ENCODE assay signal across 18 cellular contexts in the genomic region with DNA sequence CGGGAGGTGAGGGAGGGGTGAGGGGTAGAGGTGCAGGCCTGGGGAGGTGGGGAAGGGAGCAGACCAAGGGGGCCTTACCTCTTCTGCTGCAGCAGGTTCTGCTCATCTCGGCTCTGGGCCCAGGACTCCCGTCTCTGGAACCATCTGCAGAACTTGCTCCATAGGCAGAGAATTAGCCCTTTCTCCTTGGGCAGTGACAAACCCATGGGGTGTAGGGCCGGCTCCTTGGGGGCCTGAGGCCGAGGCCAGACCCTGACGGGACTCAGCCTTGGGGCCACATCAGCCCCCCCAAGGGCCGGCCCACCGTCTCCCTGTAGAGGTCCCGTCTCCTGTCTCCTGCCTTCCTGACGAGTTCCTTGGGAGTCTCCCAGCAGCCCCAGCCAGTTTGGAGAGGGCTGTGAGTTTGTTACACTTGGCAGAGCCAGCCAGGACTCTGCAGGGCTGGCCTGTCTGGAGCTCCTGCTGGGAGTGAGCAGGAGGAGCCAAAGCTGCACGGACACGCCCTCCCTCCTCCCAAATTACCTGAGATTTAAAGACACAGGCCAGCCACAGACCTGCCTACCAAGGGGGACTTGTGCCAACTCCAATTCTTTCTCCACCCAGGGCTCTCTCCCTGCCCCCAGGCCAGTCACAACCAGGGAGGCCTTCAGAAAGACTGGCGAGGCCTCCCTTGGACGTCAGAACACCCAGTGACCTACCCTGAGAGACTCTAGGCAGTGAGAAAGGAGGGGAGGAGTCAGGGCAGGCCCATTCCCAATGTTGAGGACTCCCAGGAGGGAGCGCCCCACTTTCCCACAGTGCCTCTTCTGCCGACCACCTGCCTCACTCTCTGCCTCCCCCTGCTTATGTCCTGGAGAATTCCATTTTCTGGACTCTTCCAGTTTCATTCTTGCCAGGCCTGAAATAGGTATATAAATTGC. TPM values are rescaled to one million over a fixed set of nuclear protein-coding genes. Genes with fewer than 3 reads are reported as not detected.
DNase-seq lines count a peak whose midpoint lies in the region; ATAC-seq and TF ChIP-seq lines count a peak whose summit lies in the region.
"Had no signal": no experiment of that assay in that cellular context is flagged by ENCODE, and none has a peak within 500 bp of the region (broad histone marks: within the 10 kb centered on the region; RNA-seq: fewer than 3 reads in every experiment).

A gene (minus strand): TSS at position 435 of the 920 bp plus-strand sequence.

- intact Hi-C loops in lower lobe of right lung (cut with DNase I), result no loop called here

- H3K36me3 ChIP-seq in lower lobe of right lung, result no peaks in the 10 kb centered on the region
- no peaks in the 10 kb centered on the region for H3K36me3 ChIP-seq in SJCRH30

- H3K4me1 ChIP-seq in lower lobe of right lung (no peaks in the 10 kb centered on the region), SJCRH30 (no peaks in the 10 kb centered on the region)
- H3K4me1 ChIP-seq: A549 had no signal

- H3K9me3 ChIP-seq in lower lobe of right lung, result no peaks in the 10 kb centered on the region
- H3K9me3 ChIP-seq in SJCRH30 (replicated peaks), result no peaks in the 10 kb centered on the region
- H3K9me3 ChIP-seq: A549 had no signal

- peaks cover 8% of the 10 kb centered on the region for H3K4me1 Mint-ChIP-seq in type B pancreatic cell (ENCODE audit: unreplicated experiment)

- DNase-seq in activated CD4-positive, CD25-positive, alpha-beta regulatory T cell treated with anti-CD3 and anti-CD28 coated beads, Interleukin-2, amount 50 U/mL, for 72 hours, result peak; percentile 18
- DNase-seq in activated CD4-positive, CD25-positive, alpha-beta regulatory T cell (lab: John Stamatoyannopoulos, UW), result no peak
- DNase-seq in cerebellar cortex (ENCODE audit: low spot score), result peak; percentile 50
- DNase-seq in lower lobe of right lung, result peak; percentile 73
- DNase-seq in type B pancreatic cell (ENCODE audit: extremely low spot score, unreplicated experiment), result no peak
- no peak for DNase-seq in hippocampal formation (lab: John Stamatoyannopoulos, UW)
- DNase-seq in SJCRH30, result no peak
- DNase-seq: activated CD8-positive, alpha-beta memory T cell treated with anti-CD3 and anti-CD28 coated beads for 24 hours; activated naive CD8-positive, alpha-beta T cell treated with anti-CD3 and anti-CD28 coated beads, Interleukin-2, amount 10 ng/mL, durations not matched to agents 7 days and 5 days; foreskin melanocyte; Karpas-422; NCI-H2081 treated with DMSO at 0.1 percent for 48 hours had no signal

- H3K9me3 Mint-ChIP-seq in type B pancreatic cell, result no peaks in the 10 kb centered on the region
- H3K9me3 Mint-ChIP-seq: activated naive CD8-positive, alpha-beta T cell treated with anti-CD3 and anti-CD28 coated beads, Interleukin-2, amount 10 ng/mL, durations not matched to agents 7 days and 5 days; T-helper 1 cell treated with Interleukin-12 subunit alpha and Interleukin-12 subunit beta and Interleukin-4 antibody, amounts not matched to agents 30 μg/mL and 1 μg/mL, for 36 hours had no signal

- H3K36me3 Mint-ChIP-seq in type B pancreatic cell, result no peaks in the 10 kb centered on the region
- H3K36me3 Mint-ChIP-seq: activated naive CD8-positive, alpha-beta T cell treated with anti-CD3 and anti-CD28 coated beads, Interleukin-2, amount 10 ng/mL, durations not matched to agents 7 days and 5 days had no signal

- H3K4me3 ChIP-seq in lower lobe of right lung (no peak within 1 kb of the TSS), SJCRH30 (no peak within 1 kb of the TSS)
- H3K4me3 ChIP-seq: A549, dorsolateral prefrontal cortex, GM12878 had no signal

- peak within 1 kb of the TSS; percentile 50 for H3K27ac Mint-ChIP-seq in type B pancreatic cell
- H3K27ac Mint-ChIP-seq: activated naive CD8-positive, alpha-beta T cell treated with anti-CD3 and anti-CD28 coated beads, Interleukin-2, amount 10 ng/mL, durations not matched to agents 7 days and 5 days; T-helper 1 cell treated with Interleukin-12 subunit alpha and Interleukin-12 subunit beta and Interleukin-4 antibody, amounts not matched to agents 30 μg/mL and 1 μg/mL, for 36 hours had no signal

- ATAC-seq in lower lobe of right lung (peak; percentile 90 to 95), GM18498 (IDR thresholded peaks at IDR 0.05; ENCODE audit: unreplicated experiment) (no peak)
- ATAC-seq: GM12878, sciatic nerve had no signal

- H3K27me3 Mint-ChIP-seq in type B pancreatic cell, result no peaks in the 10 kb centered on the region
- H3K27me3 Mint-ChIP-seq: activated naive CD8-positive, alpha-beta T cell treated with anti-CD3 and anti-CD28 coated beads, Interleukin-2, amount 10 ng/mL, durations not matched to agents 7 days and 5 days had no signal

- peak within 1 kb of the TSS; percentile 77 for H3K4me3 Mint-ChIP-seq in type B pancreatic cell
- H3K4me3 Mint-ChIP-seq: activated naive CD8-positive, alpha-beta T cell treated with anti-CD3 and anti-CD28 coated beads, Interleukin-2, amount 10 ng/mL, durations not matched to agents 7 days and 5 days; T-helper 1 cell treated with Interleukin-12 subunit alpha and Interleukin-12 subunit beta and Interleukin-4 antibody, amounts not matched to agents 30 μg/mL and 1 μg/mL, for 36 hours had no signal

- H3K27ac ChIP-seq in lower lobe of right lung (no peak within 1 kb of the TSS), SJCRH30 (no peak within 1 kb of the TSS)
- H3K27ac ChIP-seq: A549, dorsolateral prefrontal cortex had no signal

- TF ChIP-seq CTCF in lower lobe of right lung (IDR thresholded peaks at IDR 0.05), result no peak
- TF ChIP-seq CTCF in type B pancreatic cell (conservative IDR thresholded peaks at IDR 0.05), result no peak

- H3K27me3 ChIP-seq in lower lobe of right lung (ENCODE audit: low read depth) (peaks cover 8% of the 10 kb centered on the region), SJCRH30 (peaks cover 12% of the 10 kb centered on the region; the same call in 1 of the 2 replicates)

RNA-seq across cellular contexts. Expression of the gene that starts here (rescaled TPM):
- total RNA-seq in lower lobe of right lung, result 0.21 TPM
- 5.4 and 8.1 TPM in 2 replicates for total RNA-seq in type B pancreatic cell (ENCODE audit: low replicate concordance)
- not detected in 2 replicates for total RNA-seq in SJCRH30 (2014; rRNA removed; shearing (Covaris generic))
- total RNA-seq: activated naive CD8-positive, alpha-beta T cell treated with anti-CD3 and anti-CD28 coated beads, Interleukin-2, amount 10 ng/mL, durations not matched to agents 7 days and 5 days; GM12878 had no signal

Comparison
In these comparisons a context has a peak if more than half of its experiments do, and no peak if none do; other contexts are left out.
1. DNase-seq: peak in activated CD4-positive, CD25-positive, alpha-beta regulatory T cell treated with anti-CD3 and anti-CD28 coated beads, Interleukin-2, amount 50 U/mL, for 72 hours (single experiment) and cerebellar cortex (single experiment); none in activated CD4-positive, CD25-positive, alpha-beta regulatory T cell (0 of 4), type B pancreatic cell (single experiment), hippocampal formation (0 of 2) and SJCRH30 (0 of 2).
2. Peak in DNase-seq and ATAC-seq in lower lobe of right lung; RNA of the gene not detected or under 1 TPM.